ENCODE assay signal across 8 cellular contexts in genomic region chr3:20038679-20039078, GRCh38. TPM values are rescaled to one million over a fixed set of nuclear protein-coding genes. Genes with fewer than 3 reads are reported as not detected.
A peak's percentile ranks its signal among the peaks of the same experiment; 100 is the strongest.
DNase-seq lines count a peak whose midpoint lies in the region; ATAC-seq and TF ChIP-seq lines count a peak whose summit lies in the region.

No MANE protein-coding gene starts in this region.

- H3K36me3 Mint-ChIP-seq in Calu3 (ENCODE audit: insufficient read depth, unreplicated experiment) (peaks cover 25% of the 10 kb centered on the region), endothelial cell (ENCODE audit: low read depth, unreplicated experiment) (peaks cover 13% of the 10 kb centered on the region)

- no peaks in the 10 kb centered on the region for H4K20me1 ChIP-seq in PC-3 (ENCODE audit: low read length)

- BruUV-seq in Calu3 (replicated peaks; lab: Mats Ljungman, UMichigan) (no TSS peak), PC-3 (replicated peaks; lab: Mats Ljungman, UMichigan) (no TSS peak)

- H3K79me2 ChIP-seq in PC-3 (ENCODE audit: low read length) = no peaks in the 10 kb centered on the region
- peaks cover 10% of the 10 kb centered on the region for H3K79me2 ChIP-seq in parathyroid adenoma

- H3K4me2 ChIP-seq in PC-3 (ENCODE audit: low read length) = peak overlapping the region; percentile 92
- peak overlapping the region; percentile 90 for H3K4me2 ChIP-seq in parathyroid adenoma (ENCODE audit: low read length)

- H3K36me3 ChIP-seq in PC-3 (ENCODE audit: low read depth, low read length) (no peaks in the 10 kb centered on the region), parathyroid adenoma (ENCODE audit: control insufficient read depth, insufficient read depth, low read length) (no peaks in the 10 kb centered on the region)

- H2AFZ ChIP-seq in PC-3 (ENCODE audit: low read length) (peak overlapping the region; percentile 91), parathyroid adenoma (peak overlapping the region; percentile 90)

- TF ChIP-seq CTCF in Calu3 (IDR thresholded peaks at IDR 0.05; ENCODE audit: unreplicated experiment) = no peak
- no peak for TF ChIP-seq CTCF in PC-3 (conservative IDR thresholded peaks at IDR 0.05; ENCODE audit: low read depth, low read length)
- no peak for TF ChIP-seq CTCF in endothelial cell (IDR thresholded peaks at IDR 0.05; ENCODE audit: unreplicated experiment)
- TF ChIP-seq CTCF in parathyroid adenoma (IDR thresholded peaks at IDR 0.05) = no peak

- H3K27ac ChIP-seq in PC-3 (ENCODE audit: low read length) (no peak overlapping the region), parathyroid adenoma (peak overlapping the region; percentile 93)

- DNase-seq in Calu3 (no peak), PC-3 (no peak), endothelial cell (ENCODE audit: low spot score) (no peak), NCI-H1694 (lab: John Stamatoyannopoulos, UW) (no peak), globus pallidus (ENCODE audit: low spot score) (no peak), NCI-H345 (lab: John Stamatoyannopoulos, UW) (no peak), NCI-H446 treated with DMSO at 0.1 percent for 48 hours (lab: John Stamatoyannopoulos, UW) (no peak)

- CTCF ChIA-PET in Calu3 (lab: Charles Lee) (no interaction called here), PC-3 (lab: Charles Lee) (interaction anchor here (0.6 to 0.7 kb wide), 2 partner anchors 123 to 1445 kb away, joined by 3 to 4 read pairs; no protein-coding TSS in a partner anchor)

- H3K4me1 Mint-ChIP-seq in Calu3 (ENCODE audit: low read depth, unreplicated experiment) (peaks cover 28% of the 10 kb centered on the region), endothelial cell (ENCODE audit: unreplicated experiment) (peaks cover 22% of the 10 kb centered on the region)

- no peaks in the 10 kb centered on the region for H3F3A ChIP-seq in PC-3 (ENCODE audit: low read length, unreplicated experiment)

- H3K9me3 ChIP-seq in PC-3 (ENCODE audit: low read length) (no peaks in the 10 kb centered on the region), parathyroid adenoma (ENCODE audit: control insufficient read depth, low read length) (no peaks in the 10 kb centered on the region)

- peak overlapping the region; percentile 83 for H3K4me3 ChIP-seq in PC-3 (ENCODE audit: low read length)
- H3K4me3 ChIP-seq in parathyroid adenoma (ENCODE audit: low read depth, low read length) = peak overlapping the region; percentile 73

- H3K9me3 Mint-ChIP-seq in Calu3 (ENCODE audit: low read depth, unreplicated experiment) = no peaks in the 10 kb centered on the region
- H3K9me3 Mint-ChIP-seq in endothelial cell (ENCODE audit: unreplicated experiment) = no peaks in the 10 kb centered on the region

- intact Hi-C loops in Calu3 (cut with micrococcal nuclease; ENCODE audit: unreplicated experiment) = loop anchor here (5.0 kb wide), 1 partner anchor 91 kb away; the partner anchor contains the start of gene RAB5A
- intact Hi-C loops in PC-3 (cut with micrococcal nuclease) = loop anchor here (1.0 kb wide), 2 partner anchors 91 to 148 kb away; partner anchors contain the start of genes RAB5A and SGO1

- H3K9ac ChIP-seq in PC-3 (ENCODE audit: low read length) (peak overlapping the region; percentile 23; the same call in 1 of the 2 replicates), parathyroid adenoma (no peak overlapping the region)

- POLR2A ChIA-PET in PC-3 (lab: Charles Lee; ENCODE audit: unreplicated experiment) = interaction anchor here (0.6 kb wide), 1 partner anchor 10 kb away, joined by 5 read pairs; no protein-coding TSS in a partner anchor

- H3K27ac Mint-ChIP-seq in Calu3 (ENCODE audit: unreplicated experiment) (no peak overlapping the region), endothelial cell (ENCODE audit: unreplicated experiment) (no peak overlapping the region)

- no peak for ATAC-seq in PC-3

- H3K27me3 ChIP-seq in PC-3 (ENCODE audit: low read length) (no peaks in the 10 kb centered on the region), parathyroid adenoma (ENCODE audit: control insufficient read depth, insufficient read depth, low read length) (no peaks in the 10 kb centered on the region)

- peaks cover 18% of the 10 kb centered on the region; the same call in 1 of the 2 replicates for H3K4me1 ChIP-seq in PC-3 (ENCODE audit: insufficient read depth, low read length)
- peaks cover 26% of the 10 kb centered on the region for H3K4me1 ChIP-seq in parathyroid adenoma

- H3K9me2 ChIP-seq in PC-3 (replicated peaks; ENCODE audit: low read length) = no peaks in the 10 kb centered on the region

- H3K4me3 Mint-ChIP-seq in Calu3 (ENCODE audit: low read depth, unreplicated experiment) = peak overlapping the region; percentile 84
- peak overlapping the region; percentile 94 for H3K4me3 Mint-ChIP-seq in endothelial cell (ENCODE audit: unreplicated experiment)

- H3K27me3 Mint-ChIP-seq in Calu3 (ENCODE audit: unreplicated experiment) (no peaks in the 10 kb centered on the region), endothelial cell (ENCODE audit: unreplicated experiment) (peaks cover 5% of the 10 kb centered on the region)

RNA-seq across cellular contexts. Expression of gene KAT2B, which starts 1.6 kb away (rescaled TPM):
- total RNA-seq in Calu3 (2022) = 12.0 and 13.8 TPM in 2 replicates
- total RNA-seq in PC-3 (2014; rRNA removed) = 10.9 and 11.9 TPM in 2 replicates
- 15.9 TPM for total RNA-seq in endothelial cell (ENCODE audit: unreplicated experiment)

RNA-seq across cellular contexts. Expression of gene PP2D1, which starts 26.6 kb away (rescaled TPM):
- total RNA-seq in Calu3 (2022) = not detected in 2 replicates
- not detected in 2 replicates for total RNA-seq in PC-3 (2014; rRNA removed)
- not detected for total RNA-seq in endothelial cell (ENCODE audit: unreplicated experiment)
